Comparison of ENCODE assay signal across 29 cellular contexts in genomic region chr3:188544012-188544411, GRCh38.
"Had no signal": no experiment of that assay in that cellular context is flagged by ENCODE, and none has a peak within 500 bp of the region (broad histone marks: within the 10 kb centered on the region; RNA-seq: fewer than 3 reads in every experiment).

No MANE protein-coding gene starts in this region.

- H3K27me3 Mint-ChIP-seq: stimulated activated memory B cell treated with anti-CD40 and anti-IgM and Interleukin-4, amounts not matched to agents 10 μg/mL and 1 μg/mL and 100 μg/mL, for 72 hours; stimulated activated naive B cell treated with anti-CD40 and anti-IgM and Interleukin-4, amounts not matched to agents 10 μg/mL and 1 μg/mL and 100 μg/mL, for 72 hours; stimulated activated naive CD8-positive, alpha-beta T cell treated with anti-CD3 and anti-CD28 coated beads, Interleukin-15, amount 100 ng/mL, for 72 hours; stimulated activated naive CD8-positive, alpha-beta T cell treated with anti-CD3 and anti-CD28 coated beads, Interleukin-15, Interleukin-2, amounts not matched to agents 100 ng/mL and 50 ng/mL, for 24 hours; type B pancreatic cell had no signal

- H3K27ac Mint-ChIP-seq: stimulated activated effector memory CD8-positive, alpha-beta T cell treated with anti-CD3 and anti-CD28 coated beads, Interleukin-12 subunit alpha, Interleukin-12 subunit beta, amount 100 ng/mL, for 72 hours; stimulated activated memory B cell treated with anti-CD40 and anti-IgM and Interleukin-4, amounts not matched to agents 10 μg/mL and 1 μg/mL and 100 μg/mL, for 72 hours; stimulated activated naive B cell treated with anti-CD40 and anti-IgM and Interleukin-4, amounts not matched to agents 10 μg/mL and 1 μg/mL and 100 μg/mL, for 72 hours; stimulated activated naive CD8-positive, alpha-beta T cell treated with anti-CD3 and anti-CD28 coated beads, Interleukin-15, amount 100 ng/mL, for 72 hours; stimulated activated naive CD8-positive, alpha-beta T cell treated with anti-CD3 and anti-CD28 coated beads, Interleukin-15, Interleukin-2, amounts not matched to agents 100 ng/mL and 50 ng/mL, for 24 hours; type B pancreatic cell had no signal

- H3K9me3 Mint-ChIP-seq: stimulated activated effector memory CD8-positive, alpha-beta T cell treated with anti-CD3 and anti-CD28 coated beads, Interleukin-12 subunit alpha, Interleukin-12 subunit beta, amount 100 ng/mL, for 72 hours; stimulated activated memory B cell treated with anti-CD40 and anti-IgM and Interleukin-4, amounts not matched to agents 10 μg/mL and 1 μg/mL and 100 μg/mL, for 72 hours; stimulated activated naive B cell treated with anti-CD40 and anti-IgM and Interleukin-4, amounts not matched to agents 10 μg/mL and 1 μg/mL and 100 μg/mL, for 72 hours had no signal

- FAIRE-seq: urothelium cell line had no signal

- H3K27me3 ChIP-seq: stomach, suprapubic skin, testis, thyroid gland, tibial artery, tibial nerve, transverse colon, upper lobe of left lung, upper lobe of right lung, uterus, vagina had no signal

- H3K27ac ChIP-seq: stomach, suprapubic skin, testis, thoracic aorta, thyroid gland, tibial artery, tibial nerve, transverse colon, upper lobe of left lung, upper lobe of right lung, uterus, vagina had no signal

- H3K4me1 ChIP-seq: suprapubic skin, testis, thyroid gland, tibial nerve, upper lobe of right lung, vagina had no signal

- H3K36me3 Mint-ChIP-seq: stimulated activated effector memory CD8-positive, alpha-beta T cell treated with anti-CD3 and anti-CD28 coated beads, Interleukin-12 subunit alpha, Interleukin-12 subunit beta, amount 100 ng/mL, for 72 hours had no signal

- H3K36me3 ChIP-seq: suprapubic skin, thoracic aorta, thyroid gland, tibial nerve, transverse colon, upper lobe of right lung, uterus, vagina had no signal

- ATAC-seq: stimulated activated effector memory CD8-positive, alpha-beta T cell treated with anti-CD3 and anti-CD28 coated beads, Interleukin-12 subunit alpha, Interleukin-12 subunit beta, amount 100 ng/mL, for 72 hours; stimulated activated memory B cell treated with anti-CD40 and anti-IgM and Interleukin-4, amounts not matched to agents 10 μg/mL and 1 μg/mL and 100 μg/mL, for 72 hours; stimulated activated naive B cell treated with anti-CD40 and anti-IgM and Interleukin-4, amounts not matched to agents 10 μg/mL and 1 μg/mL and 100 μg/mL, for 72 hours; stimulated activated naive CD8-positive, alpha-beta T cell treated with anti-CD3 and anti-CD28 coated beads, Interleukin-15, amount 100 ng/mL, for 72 hours; stimulated activated naive CD8-positive, alpha-beta T cell treated with anti-CD3 and anti-CD28 coated beads, Interleukin-15, Interleukin-2, amounts not matched to agents 100 U/mL and 50 U/mL, for 24 hours; upper lobe of right lung had no signal

- DNase-seq: stimulated activated CD4-positive, alpha-beta T cell treated with anti-CD3 and anti-CD28 coated beads, Interleukin-2, amount 100 ng/mL, for 48 hours; stimulated activated CD4-positive, alpha-beta T cell treated with anti-CD3 and anti-CD28 coated beads, Interleukin-4, amount 100 ng/mL, for 1 hour; stimulated activated CD4-positive, alpha-beta T cell treated with anti-CD3 and anti-CD28 coated beads, Interleukin-4, amount 100 ng/mL, for 24 hours; stimulated activated CD4-positive, alpha-beta T cell treated with anti-CD3 and anti-CD28 coated beads, Interleukin-4, amount 100 ng/mL, for 4 hours; stimulated activated CD8-positive, alpha-beta memory T cell treated with anti-CD3 and anti-CD28 coated beads, Interleukin-4, amount 100 ng/mL, for 48 hours; stimulated activated naive B cell treated with anti-CD40 and anti-IgM and Interleukin-4, amounts not matched to agents 10 μg/mL and 1 μg/mL and 100 μg/mL, for 72 hours; stimulated activated naive CD4-positive, alpha-beta T cell; stimulated activated naive CD4-positive, alpha-beta T cell treated with Interleukin-2 at 50 U/mL for 16 hours; stimulated activated naive CD8-positive, alpha-beta T cell treated with anti-CD3 and anti-CD28 coated beads, Interleukin-15, amount 100 ng/mL, for 72 hours; stimulated activated naive CD8-positive, alpha-beta T cell treated with anti-CD3 and anti-CD28 coated beads, Interleukin-15, Interleukin-2, amounts not matched to agents 100 U/mL and 50 U/mL, for 24 hours; stomach; substantia nigra; testis; thyroid gland; tibial artery; transverse colon; trophoblast cell; upper lobe of left lung; upper lobe of right lung; uterus had no signal

- H3K4me3 ChIP-seq: stomach, suprapubic skin, testis, thoracic aorta, thyroid gland, tibial artery, tibial nerve, transverse colon, upper lobe of left lung, upper lobe of right lung, uterus, vagina had no signal

- H3K4me1 Mint-ChIP-seq: stimulated activated naive CD8-positive, alpha-beta T cell treated with anti-CD3 and anti-CD28 coated beads, Interleukin-15, amount 100 ng/mL, for 72 hours had no signal

- H3K4me3 Mint-ChIP-seq: stimulated activated effector memory CD8-positive, alpha-beta T cell treated with anti-CD3 and anti-CD28 coated beads, Interleukin-12 subunit alpha, Interleukin-12 subunit beta, amount 100 ng/mL, for 72 hours; stimulated activated memory B cell treated with anti-CD40 and anti-IgM and Interleukin-4, amounts not matched to agents 10 μg/mL and 1 μg/mL and 100 μg/mL, for 72 hours; stimulated activated naive B cell treated with anti-CD40 and anti-IgM and Interleukin-4, amounts not matched to agents 10 μg/mL and 1 μg/mL and 100 μg/mL, for 72 hours; stimulated activated naive CD8-positive, alpha-beta T cell treated with anti-CD3 and anti-CD28 coated beads, Interleukin-15, amount 100 ng/mL, for 72 hours; stimulated activated naive CD8-positive, alpha-beta T cell treated with anti-CD3 and anti-CD28 coated beads, Interleukin-15, Interleukin-2, amounts not matched to agents 100 ng/mL and 50 ng/mL, for 24 hours; type B pancreatic cell had no signal

- H3K9me3 ChIP-seq: stomach, suprapubic skin, testis, thoracic aorta, thyroid gland, tibial artery, tibial nerve, transverse colon, upper lobe of left lung, upper lobe of right lung, uterus, vagina had no signal
